ENCODE assay signal across 22 cellular contexts in the genomic region with DNA sequence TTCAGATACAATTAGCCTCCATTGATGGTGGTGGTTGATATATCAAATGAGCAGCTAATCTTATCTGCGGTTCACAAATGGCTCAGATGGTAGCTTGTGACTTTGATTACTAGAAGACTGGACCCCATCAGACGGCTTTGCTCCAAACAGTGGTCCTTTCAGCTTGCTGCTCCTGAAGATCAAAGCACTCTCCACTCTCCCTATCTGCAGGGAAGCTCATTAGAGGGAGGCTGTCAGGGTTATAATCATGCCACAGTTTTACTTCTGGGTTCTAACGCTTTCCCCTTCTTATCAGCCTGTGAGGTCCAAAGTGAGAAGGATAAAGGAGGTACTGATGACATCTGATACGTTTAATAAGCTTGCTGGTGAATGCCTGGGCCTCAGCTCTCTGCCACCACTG.
"Had no signal": no experiment of that assay in that cellular context is flagged by ENCODE, and none has a peak within 500 bp of the region (broad histone marks: within the 10 kb centered on the region; RNA-seq: fewer than 3 reads in every experiment).

No MANE protein-coding gene starts in this region.

- FAIRE-seq: pancreas had no signal

- H3K4me1 ChIP-seq: thyroid gland had no signal

- H3K27ac ChIP-seq: esophagus muscularis mucosa, foreskin keratinocyte, heart right ventricle, pancreas, psoas muscle, right atrium auricular region, stomach, thyroid gland, upper lobe of left lung had no signal

- DNase-seq: activated B cell treated with CpG ODN at 0.5 μM for 24 hours; activated CD4-positive, alpha-beta T cell treated with anti-CD3 and anti-CD28 coated beads, Interleukin-2, amount 50 U/mL, for 1 hour; activated CD8-positive, alpha-beta T cell treated with anti-CD3 and anti-CD28 coated beads for 36 hours; activated naive CD8-positive, alpha-beta T cell treated with anti-CD3 and anti-CD28 coated beads, Interleukin-2, amount 50 U/mL, for 24 hours; activated T-cell treated with anti-CD3 and anti-CD28 coated beads, Interleukin-2, amount 50 U/mL, for 48 hours; amygdala; foreskin keratinocyte; heart right ventricle; left ventricle myocardium superior; midbrain; naive thymus-derived CD4-positive, alpha-beta T cell; nucleus accumbens; pancreas; psoas muscle; stimulated activated CD4-positive, alpha-beta T cell treated with anti-CD3 and anti-CD28 coated beads, Interleukin-15, amount 100 ng/mL, for 24 hours; stimulated activated CD4-positive, alpha-beta T cell treated with anti-CD3 and anti-CD28 coated beads, Interleukin-2, amount 100 ng/mL, for 24 hours; stimulated activated naive B cell treated with anti-CD40 and anti-IgM and Interleukin-4, amounts not matched to agents 10 μg/mL and 1 μg/mL and 100 μg/mL, for 72 hours; stomach; thyroid gland; upper lobe of left lung had no signal

- H3K27me3 ChIP-seq: esophagus muscularis mucosa, foreskin keratinocyte, heart right ventricle, pancreas, right atrium auricular region, stomach, thyroid gland, upper lobe of left lung had no signal

- H3K36me3 ChIP-seq: esophagus muscularis mucosa, heart right ventricle, pancreas, right atrium auricular region, stomach, thyroid gland, upper lobe of left lung had no signal

- H3K9me3 ChIP-seq: esophagus muscularis mucosa, heart right ventricle, pancreas, psoas muscle, right atrium auricular region, stomach, thyroid gland, upper lobe of left lung had no signal

- ATAC-seq: activated CD8-positive, alpha-beta T cell treated with anti-CD3 and anti-CD28 coated beads for 36 hours; activated naive CD8-positive, alpha-beta T cell treated with anti-CD3 and anti-CD28 coated beads, Interleukin-2, amount 50 U/mL, for 24 hours; foreskin keratinocyte; heart right ventricle; left ventricle myocardium superior; naive thymus-derived CD4-positive, alpha-beta T cell; pancreas; psoas muscle; stimulated activated naive B cell treated with anti-CD40 and anti-IgM and Interleukin-4, amounts not matched to agents 10 μg/mL and 1 μg/mL and 100 μg/mL, for 72 hours had no signal

- H3K4me3 ChIP-seq: esophagus muscularis mucosa, heart right ventricle, pancreas, psoas muscle, right atrium auricular region, stomach, thyroid gland, upper lobe of left lung had no signal
